ENCODE assay signal across 1 cellular context in the genomic region with DNA sequence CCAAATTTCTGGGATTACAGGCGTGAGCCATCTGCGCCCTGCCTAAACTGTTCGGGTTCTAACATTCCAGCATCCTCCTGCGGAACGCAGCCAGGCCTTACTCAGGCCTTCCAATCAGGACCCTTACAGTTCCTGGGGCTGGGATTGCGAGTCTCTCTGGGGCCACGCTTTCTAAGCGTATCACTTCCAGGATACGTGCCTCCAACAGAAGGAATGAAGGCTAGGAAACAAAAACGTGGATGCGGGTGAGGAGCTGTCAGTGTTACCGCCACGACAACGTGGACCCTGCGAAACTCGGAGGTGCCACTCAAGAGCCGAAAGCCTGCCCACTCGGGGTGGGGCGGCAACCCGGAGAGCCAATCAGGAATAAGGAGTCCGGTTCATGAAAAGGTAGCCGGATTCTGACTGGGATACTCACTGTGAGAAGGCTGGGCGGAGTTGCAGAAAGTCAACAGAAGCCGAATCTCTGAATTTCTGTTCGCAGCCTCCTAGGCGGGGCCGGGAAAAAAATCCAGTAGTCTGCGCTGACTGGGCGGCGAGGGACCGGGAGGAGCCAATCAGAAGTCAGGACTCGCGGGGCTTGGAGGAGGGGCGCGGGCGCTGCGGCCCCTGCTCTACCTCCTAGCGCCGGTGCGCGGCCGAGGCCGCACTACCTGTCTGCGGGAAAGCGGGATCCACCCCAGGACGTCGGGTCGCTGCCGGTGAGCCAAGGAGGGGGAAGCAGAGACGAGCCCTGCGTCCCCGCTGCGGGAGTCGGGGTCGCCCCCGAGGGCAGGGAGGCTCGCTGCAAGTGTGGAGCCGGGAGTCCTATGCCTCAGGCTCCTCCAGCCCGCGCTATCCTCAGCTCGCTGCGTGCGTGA.
A peak's percentile ranks its signal among the peaks of the same experiment; 100 is the strongest.
TF ChIP-seq lines count a peak whose summit lies in the region.

A gene with protein sequence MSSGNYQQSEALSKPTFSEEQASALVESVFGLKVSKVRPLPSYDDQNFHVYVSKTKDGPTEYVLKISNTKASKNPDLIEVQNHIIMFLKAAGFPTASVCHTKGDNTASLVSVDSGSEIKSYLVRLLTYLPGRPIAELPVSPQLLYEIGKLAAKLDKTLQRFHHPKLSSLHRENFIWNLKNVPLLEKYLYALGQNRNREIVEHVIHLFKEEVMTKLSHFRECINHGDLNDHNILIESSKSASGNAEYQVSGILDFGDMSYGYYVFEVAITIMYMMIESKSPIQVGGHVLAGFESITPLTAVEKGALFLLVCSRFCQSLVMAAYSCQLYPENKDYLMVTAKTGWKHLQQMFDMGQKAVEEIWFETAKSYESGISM (plus strand): TSS at position 607 of the 860 bp plus-strand sequence. CDS start 5,512 bp downstream, outside the sequence.

TF ChIP-seq in HepG2, 621 proteins besides CTCF, POLR2A, EP300 and RAD21 (continued from another document and continues in another):
- TF ChIP-seq ZNF687 (CRISPR knock-in tag; IDR thresholded peaks at IDR 0.05) = peak; percentile 85
- no peak for TF ChIP-seq ZSCAN25 (CRISPR knock-in tag; IDR thresholded peaks at IDR 0.05)
- peak; percentile 41; the same call in 1 of the 2 replicates for TF ChIP-seq YEATS4 (CRISPR knock-in tag; IDR thresholded peaks at IDR 0.05; ENCODE audit: borderline replicate concordance)
- TF ChIP-seq NONO (IDR thresholded peaks at IDR 0.05) = no peak
- peak; percentile 37; the same call in 1 of the 2 replicates for TF ChIP-seq NONO (CRISPR knock-in tag; conservative IDR thresholded peaks at IDR 0.05)
- TF ChIP-seq KDM2A (CRISPR knock-in tag; IDR thresholded peaks at IDR 0.05; ENCODE audit: borderline replicate concordance, low read depth) = peak; percentile 88
- TF ChIP-seq KAT7 (CRISPR knock-in tag; IDR thresholded peaks at IDR 0.05; ENCODE audit: borderline replicate concordance) = peak; percentile 91; the same call in 1 of the 2 replicates
- TF ChIP-seq ZNF350 (CRISPR knock-in tag; IDR thresholded peaks at IDR 0.05; ENCODE audit: borderline replicate concordance, low read depth) = peak; percentile 32; the same call in 1 of the 2 replicates
- TF ChIP-seq HDAC1 (CRISPR knock-in tag; IDR thresholded peaks at IDR 0.05) = peak; percentile 71
- TF ChIP-seq TERF1 (CRISPR knock-in tag; IDR thresholded peaks at IDR 0.05) = no peak
- TF ChIP-seq SP1 (IDR thresholded peaks at IDR 0.05) = no peak
- TF ChIP-seq SP1 (CRISPR knock-in tag; IDR thresholded peaks at IDR 0.05) = peak; percentile 72
- TF ChIP-seq DZIP1 (CRISPR knock-in tag; IDR thresholded peaks at IDR 0.05) = 0 out of 2 replicates have a peak, but pooled peaks have one; percentile 39
- TF ChIP-seq RBM39 (IDR thresholded peaks at IDR 0.05; ENCODE audit: low read depth, low read length, poor library complexity, severe bottlenecking) = no peak
- peak; percentile 31; the same call in 1 of the 2 replicates for TF ChIP-seq HOXD1 (CRISPR knock-in tag; IDR thresholded peaks at IDR 0.05)
- TF ChIP-seq, protein P1, sequence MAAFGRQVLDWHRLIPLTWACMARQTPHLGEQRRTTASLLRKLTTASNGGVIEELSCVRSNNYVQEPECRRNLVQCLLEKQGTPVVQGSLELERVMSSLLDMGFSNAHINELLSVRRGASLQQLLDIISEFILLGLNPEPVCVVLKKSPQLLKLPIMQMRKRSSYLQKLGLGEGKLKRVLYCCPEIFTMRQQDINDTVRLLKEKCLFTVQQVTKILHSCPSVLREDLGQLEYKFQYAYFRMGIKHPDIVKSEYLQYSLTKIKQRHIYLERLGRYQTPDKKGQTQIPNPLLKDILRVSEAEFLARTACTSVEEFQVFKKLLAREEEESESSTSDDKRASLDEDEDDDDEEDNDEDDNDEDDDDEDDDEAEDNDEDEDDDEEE (CRISPR knock-in tag; IDR thresholded peaks at IDR 0.05) = peak; percentile 13; the same call in 1 of the 2 replicates
- no peak for TF ChIP-seq GTF3A (CRISPR knock-in tag; conservative IDR thresholded peaks at IDR 0.05)
- TF ChIP-seq KMT2B (CRISPR knock-in tag; IDR thresholded peaks at IDR 0.05) = 0 out of 2 replicates have a peak, but pooled peaks have one; percentile 19
- no peak for TF ChIP-seq ZNF251 (CRISPR knock-in tag; IDR thresholded peaks at IDR 0.05)
- TF ChIP-seq HNRNPLL (IDR thresholded peaks at IDR 0.05; ENCODE audit: low read depth, low read length, poor library complexity, severe bottlenecking) = peak; percentile 89
- 0 out of 2 replicates have a peak, but pooled peaks have one; percentile 51 for TF ChIP-seq MYNN (CRISPR knock-in tag; IDR thresholded peaks at IDR 0.05; ENCODE audit: low read depth)
- peak; percentile 58 for TF ChIP-seq FOXA3 (CRISPR knock-in tag; IDR thresholded peaks at IDR 0.05)
- no peak for TF ChIP-seq ZNF792 (CRISPR knock-in tag; IDR thresholded peaks at IDR 0.05)
- TF ChIP-seq ZSCAN31 (CRISPR knock-in tag; IDR thresholded peaks at IDR 0.05; ENCODE audit: low read depth) = peak; percentile 56; the same call in 1 of the 2 replicates
- peak; percentile 69; the same call in 1 of the 2 replicates for TF ChIP-seq ZNF777 (CRISPR knock-in tag; IDR thresholded peaks at IDR 0.05)
- TF ChIP-seq MTA1 (CRISPR knock-in tag; IDR thresholded peaks at IDR 0.05; ENCODE audit: borderline replicate concordance) = no peak
- peak; percentile 82 for TF ChIP-seq ASH2L (IDR thresholded peaks at IDR 0.05; ENCODE audit: insufficient read length, low read depth, low read length)
- peak in 1 of 2 experiments; percentile 22; a peak in 1 of 4 replicates for TF ChIP-seq ATF4 (CRISPR knock-in tag; IDR thresholded peaks at IDR 0.05)
- no peak for TF ChIP-seq DRAP1 (CRISPR knock-in tag; IDR thresholded peaks at IDR 0.05)
- TF ChIP-seq ZFY (CRISPR knock-in tag; IDR thresholded peaks at IDR 0.05) = peak; percentile 69
- no peak; the same call in 1 of the 2 replicates for TF ChIP-seq ATF7-NPFF (CRISPR knock-in tag; IDR thresholded peaks at IDR 0.05; ENCODE audit: low read depth)
- peak; percentile 45; the same call in 1 of the 2 replicates for TF ChIP-seq ZBTB7B (CRISPR knock-in tag; IDR thresholded peaks at IDR 0.05)
- TF ChIP-seq, protein P2, sequence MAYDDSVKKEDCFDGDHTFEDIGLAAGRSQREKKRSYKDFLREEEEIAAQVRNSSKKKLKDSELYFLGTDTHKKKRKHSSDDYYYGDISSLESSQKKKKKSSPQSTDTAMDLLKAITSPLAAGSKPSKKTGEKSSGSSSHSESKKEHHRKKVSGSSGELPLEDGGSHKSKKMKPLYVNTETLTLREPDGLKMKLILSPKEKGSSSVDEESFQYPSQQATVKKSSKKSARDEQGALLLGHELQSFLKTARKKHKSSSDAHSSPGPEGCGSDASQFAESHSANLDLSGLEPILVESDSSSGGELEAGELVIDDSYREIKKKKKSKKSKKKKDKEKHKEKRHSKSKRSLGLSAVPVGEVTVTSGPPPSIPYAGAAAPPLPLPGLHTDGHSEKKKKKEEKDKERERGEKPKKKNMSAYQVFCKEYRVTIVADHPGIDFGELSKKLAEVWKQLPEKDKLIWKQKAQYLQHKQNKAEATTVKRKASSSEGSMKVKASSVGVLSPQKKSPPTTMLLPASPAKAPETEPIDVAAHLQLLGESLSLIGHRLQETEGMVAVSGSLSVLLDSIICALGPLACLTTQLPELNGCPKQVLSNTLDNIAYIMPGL (CRISPR knock-in tag; IDR thresholded peaks at IDR 0.05; ENCODE audit: borderline replicate concordance in 1 of 2, low read depth in 1 of 2) = peak; percentile 55 to 80; a peak in 2 of 4 replicates
- TF ChIP-seq TBX2 (CRISPR knock-in tag; IDR thresholded peaks at IDR 0.05; ENCODE audit: borderline replicate concordance) = peak; percentile 31; the same call in 1 of the 2 replicates
- peak; percentile 88 for TF ChIP-seq SAP130 (CRISPR knock-in tag; IDR thresholded peaks at IDR 0.05; ENCODE audit: low read depth)
- no peak for TF ChIP-seq ZNF773 (CRISPR knock-in tag; IDR thresholded peaks at IDR 0.05; ENCODE audit: borderline replicate concordance)
- TF ChIP-seq ZFP82 (CRISPR knock-in tag; IDR thresholded peaks at IDR 0.05; ENCODE audit: borderline replicate concordance) = 0 out of 2 replicates have a peak, but pooled peaks have one; percentile 52
- peak; percentile 77 for TF ChIP-seq ZFX (CRISPR knock-in tag; IDR thresholded peaks at IDR 0.05; ENCODE audit: low read depth)
- peak; percentile 22; the same call in 1 of the 2 replicates for TF ChIP-seq ZNF292 (CRISPR knock-in tag; IDR thresholded peaks at IDR 0.05; ENCODE audit: borderline replicate concordance, low read depth)
- TF ChIP-seq BORCS8-MEF2B (CRISPR knock-in tag; IDR thresholded peaks at IDR 0.05) = peak; percentile 43; the same call in 1 of the 2 replicates
- no peak for TF ChIP-seq ZNF629 (CRISPR knock-in tag; conservative IDR thresholded peaks at IDR 0.05)
